Comparison of ENCODE assay signal across 8 cellular contexts in genomic region chr14:101761032-101761880, GRCh38. TPM values are rescaled to one million over a fixed set of nuclear protein-coding genes. Genes with fewer than 3 reads are reported as not detected.
A peak's percentile ranks its signal among the peaks of the same experiment; 100 is the strongest.
DNase-seq lines count a peak whose midpoint lies in the region; ATAC-seq and TF ChIP-seq lines count a peak whose summit lies in the region.

Gene PPP2R5C (plus strand): TSS chr14:101761709. CDS start chr14:101761894, 185 bp downstream.

- no peaks in the 10 kb centered on the region for H3K9me3 ChIP-seq in ascending aorta
- H3K9me3 ChIP-seq in right cardiac atrium (ENCODE audit: control insufficient read depth, low read length) = no peaks in the 10 kb centered on the region
- H3K9me3 ChIP-seq in uterus = no peaks in the 10 kb centered on the region

- 1% methylated on average over 91 of the region's 110 CpGs for WGBS in right cardiac atrium

- TF ChIP-seq POLR2A in GM15510 (IDR thresholded peaks at IDR 0.05; ENCODE audit: borderline replicate concordance, extremely low read depth, insufficient read length) = peak; percentile 30
- TF ChIP-seq POLR2A in uterus (IDR thresholded peaks at IDR 0.05) = peak; percentile 58 to 78

- H3K4me1 ChIP-seq in ascending aorta = peaks cover 0 to 5% of the 10 kb centered on the region in 2 donors
- no peaks in the 10 kb centered on the region for H3K4me1 ChIP-seq in right cardiac atrium (ENCODE audit: control insufficient read depth, insufficient read depth, low read length)
- no peaks in the 10 kb centered on the region for H3K4me1 ChIP-seq in rectal smooth muscle tissue (ENCODE audit: control insufficient read depth, insufficient read depth, low read length)
- H3K4me1 ChIP-seq in uterus = no peaks in the 10 kb centered on the region

- H3K27me3 ChIP-seq in ascending aorta (no peaks in the 10 kb centered on the region), right cardiac atrium (ENCODE audit: control insufficient read depth, insufficient read depth) (no peaks in the 10 kb centered on the region), rectal smooth muscle tissue (ENCODE audit: control insufficient read depth, insufficient read depth, low read length) (no peaks in the 10 kb centered on the region), uterus (no peaks in the 10 kb centered on the region)

- intact Hi-C loops in ascending aorta (cut with DNase I) (loop anchor here (2.0 to 5.0 kb wide), 8 partner anchors 201 to 1520 kb away; partner anchors contain the start of genes ANKRD9, CINP, DYNC1H1 and HSP90AA1), right cardiac atrium (cut with DNase I) (no loop called here), uterus (cut with DNase I; ENCODE audit: low total_unique reads) (loop anchor here (5.0 kb wide), 1 partner anchor 326 kb away; the partner anchor contains the start of gene HSP90AA1)

- peak within 1 kb of the TSS; percentile 86 to 94 for H3K4me3 ChIP-seq in ascending aorta
- peak within 1 kb of the TSS; percentile 94 for H3K4me3 ChIP-seq in right cardiac atrium (ENCODE audit: low read length)
- peak within 1 kb of the TSS; percentile 100 for H3K4me3 ChIP-seq in rectal smooth muscle tissue (ENCODE audit: low read length)
- H3K4me3 ChIP-seq in uterus = peak within 1 kb of the TSS; percentile 81 to 98

- peak within 1 kb of the TSS; percentile 84 to 85 for H3K27ac ChIP-seq in ascending aorta
- peak within 1 kb of the TSS; percentile 99 for H3K27ac ChIP-seq in right cardiac atrium (ENCODE audit: low read length)
- H3K27ac ChIP-seq in rectal smooth muscle tissue (ENCODE audit: low read depth, low read length) = peak within 1 kb of the TSS; percentile 98
- H3K27ac ChIP-seq in uterus = peak within 1 kb of the TSS; percentile 87 to 93

- DNase-seq in NCI-H187 (lab: John Stamatoyannopoulos, UW) = peak; percentile 75 to 88
- DNase-seq in T-helper 22 cell (ENCODE audit: low read depth) = peak; percentile 83
- peak; percentile 55 to 94 for DNase-seq in ascending aorta (ENCODE audit: low spot score in 2 of 2)
- peak; percentile 94 to 97 (median 97) for DNase-seq in right cardiac atrium
- DNase-seq in uterus = peak; percentile 89 to 94

- peaks cover 0 to 5% of the 10 kb centered on the region in 2 donors for H3K36me3 ChIP-seq in ascending aorta
- no peaks in the 10 kb centered on the region for H3K36me3 ChIP-seq in rectal smooth muscle tissue (ENCODE audit: control insufficient read depth, insufficient read depth, low read length)
- H3K36me3 ChIP-seq in uterus = no peaks in the 10 kb centered on the region

- H3K9ac ChIP-seq in rectal smooth muscle tissue (ENCODE audit: low read length) = peak within 1 kb of the TSS; percentile 100

- ATAC-seq in HG02870 (IDR thresholded peaks at IDR 0.05; ENCODE audit: unreplicated experiment) (peak; percentile 53), right cardiac atrium (peak; percentile 93)

- TF ChIP-seq CTCF in ascending aorta (IDR thresholded peaks at IDR 0.05) (no peak), uterus (IDR thresholded peaks at IDR 0.05) (no peak)

RNA-seq across cellular contexts. Expression of gene PPP2R5C, which starts in this region (rescaled TPM):
- total RNA-seq in ascending aorta (45.6 TPM), right cardiac atrium (100 to 1,000 TPM; 141 to 158 (median 146) TPM), uterus (100 to 1,000 TPM; 143 to 171 (median 169) TPM)
- polyA plus RNA-seq in right cardiac atrium = 100.0 TPM

Comparison
In these comparisons a context has a peak if more than half of its experiments do, and no peak if none do; other contexts are left out.
1. Peak in every context shown above with its lines: DNase-seq, ATAC-seq, H3K4me3 ChIP-seq and H3K27ac ChIP-seq.
2. intact Hi-C loops: an anchor here in ascending aorta (2.0 to 5.0 kb wide) and uterus (5.0 kb wide); none called in right cardiac atrium.